1 cellular context compared by ENCODE assay signal in genomic region chr12:6205761-6206160, GRCh38.
TF ChIP-seq lines count a peak whose summit lies in the region.

No MANE protein-coding gene starts in this region.

TF ChIP-seq in WTC11, 78 proteins besides CTCF, POLR2A, EP300 and RAD21 (continued from another document):
- no peak for TF ChIP-seq NFE2L1 (CRISPR knock-in tag; IDR thresholded peaks at IDR 0.05)
- no peak for TF ChIP-seq MLX (CRISPR knock-in tag; IDR thresholded peaks at IDR 0.05)
- no peak for TF ChIP-seq FOXK1 (CRISPR knock-in tag; IDR thresholded peaks at IDR 0.05)
- TF ChIP-seq JUN (CRISPR knock-in tag; IDR thresholded peaks at IDR 0.05) = no peak
- TF ChIP-seq SOX15 (CRISPR knock-in tag; IDR thresholded peaks at IDR 0.05) = no peak
- TF ChIP-seq IRF2 (CRISPR knock-in tag; IDR thresholded peaks at IDR 0.05; ENCODE audit: borderline replicate concordance, low read depth) = no peak
- TF ChIP-seq, protein P1, sequence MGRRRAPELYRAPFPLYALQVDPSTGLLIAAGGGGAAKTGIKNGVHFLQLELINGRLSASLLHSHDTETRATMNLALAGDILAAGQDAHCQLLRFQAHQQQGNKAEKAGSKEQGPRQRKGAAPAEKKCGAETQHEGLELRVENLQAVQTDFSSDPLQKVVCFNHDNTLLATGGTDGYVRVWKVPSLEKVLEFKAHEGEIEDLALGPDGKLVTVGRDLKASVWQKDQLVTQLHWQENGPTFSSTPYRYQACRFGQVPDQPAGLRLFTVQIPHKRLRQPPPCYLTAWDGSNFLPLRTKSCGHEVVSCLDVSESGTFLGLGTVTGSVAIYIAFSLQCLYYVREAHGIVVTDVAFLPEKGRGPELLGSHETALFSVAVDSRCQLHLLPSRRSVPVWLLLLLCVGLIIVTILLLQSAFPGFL (CRISPR knock-in tag; IDR thresholded peaks at IDR 0.05; ENCODE audit: borderline replicate concordance) = no peak
- no peak for TF ChIP-seq GTF2I (CRISPR knock-in tag; conservative IDR thresholded peaks at IDR 0.05)
- TF ChIP-seq, protein P2, sequence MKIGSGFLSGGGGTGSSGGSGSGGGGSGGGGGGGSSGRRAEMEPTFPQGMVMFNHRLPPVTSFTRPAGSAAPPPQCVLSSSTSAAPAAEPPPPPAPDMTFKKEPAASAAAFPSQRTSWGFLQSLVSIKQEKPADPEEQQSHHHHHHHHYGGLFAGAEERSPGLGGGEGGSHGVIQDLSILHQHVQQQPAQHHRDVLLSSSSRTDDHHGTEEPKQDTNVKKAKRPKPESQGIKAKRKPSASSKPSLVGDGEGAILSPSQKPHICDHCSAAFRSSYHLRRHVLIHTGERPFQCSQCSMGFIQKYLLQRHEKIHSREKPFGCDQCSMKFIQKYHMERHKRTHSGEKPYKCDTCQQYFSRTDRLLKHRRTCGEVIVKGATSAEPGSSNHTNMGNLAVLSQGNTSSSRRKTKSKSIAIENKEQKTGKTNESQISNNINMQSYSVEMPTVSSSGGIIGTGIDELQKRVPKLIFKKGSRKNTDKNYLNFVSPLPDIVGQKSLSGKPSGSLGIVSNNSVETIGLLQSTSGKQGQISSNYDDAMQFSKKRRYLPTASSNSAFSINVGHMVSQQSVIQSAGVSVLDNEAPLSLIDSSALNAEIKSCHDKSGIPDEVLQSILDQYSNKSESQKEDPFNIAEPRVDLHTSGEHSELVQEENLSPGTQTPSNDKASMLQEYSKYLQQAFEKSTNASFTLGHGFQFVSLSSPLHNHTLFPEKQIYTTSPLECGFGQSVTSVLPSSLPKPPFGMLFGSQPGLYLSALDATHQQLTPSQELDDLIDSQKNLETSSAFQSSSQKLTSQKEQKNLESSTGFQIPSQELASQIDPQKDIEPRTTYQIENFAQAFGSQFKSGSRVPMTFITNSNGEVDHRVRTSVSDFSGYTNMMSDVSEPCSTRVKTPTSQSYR (CRISPR knock-in tag; IDR thresholded peaks at IDR 0.05) = no peak
- TF ChIP-seq, protein P3, sequence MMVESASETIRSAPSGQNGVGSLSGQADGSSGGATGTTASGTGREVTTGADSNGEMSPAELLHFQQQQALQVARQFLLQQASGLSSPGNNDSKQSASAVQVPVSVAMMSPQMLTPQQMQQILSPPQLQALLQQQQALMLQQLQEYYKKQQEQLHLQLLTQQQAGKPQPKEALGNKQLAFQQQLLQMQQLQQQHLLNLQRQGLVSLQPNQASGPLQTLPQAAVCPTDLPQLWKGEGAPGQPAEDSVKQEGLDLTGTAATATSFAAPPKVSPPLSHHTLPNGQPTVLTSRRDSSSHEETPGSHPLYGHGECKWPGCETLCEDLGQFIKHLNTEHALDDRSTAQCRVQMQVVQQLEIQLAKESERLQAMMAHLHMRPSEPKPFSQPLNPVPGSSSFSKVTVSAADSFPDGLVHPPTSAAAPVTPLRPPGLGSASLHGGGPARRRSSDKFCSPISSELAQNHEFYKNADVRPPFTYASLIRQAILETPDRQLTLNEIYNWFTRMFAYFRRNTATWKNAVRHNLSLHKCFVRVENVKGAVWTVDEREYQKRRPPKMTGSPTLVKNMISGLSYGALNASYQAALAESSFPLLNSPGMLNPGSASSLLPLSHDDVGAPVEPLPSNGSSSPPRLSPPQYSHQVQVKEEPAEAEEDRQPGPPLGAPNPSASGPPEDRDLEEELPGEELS (CRISPR knock-in tag; IDR thresholded peaks at IDR 0.05) = no peak
- TF ChIP-seq FOXJ3 (CRISPR knock-in tag; IDR thresholded peaks at IDR 0.05; ENCODE audit: borderline replicate concordance) = no peak
